Comparison of ENCODE assay signal across 10 cellular contexts in genomic region chr16:29740630-29741015, GRCh38. TPM values are rescaled to one million over a fixed set of nuclear protein-coding genes. Genes with fewer than 3 reads are reported as not detected.
DNase-seq lines count a peak whose midpoint lies in the region; ATAC-seq and TF ChIP-seq lines count a peak whose summit lies in the region.
"Not testable (repeated sequence)": the region's sequence is repeated elsewhere in the genome, so short reads cannot be mapped to it uniquely, and the experiment has no call there.
"Had no signal": no experiment of that assay in that cellular context is flagged by ENCODE, and none has a peak within 500 bp of the region (broad histone marks: within the 10 kb centered on the region; RNA-seq: fewer than 3 reads in every experiment).

No MANE protein-coding gene starts in this region.

- WGBS in transverse colon (ENCODE audit: low coverage in 1 of 2), 2 donors, result 35% methylated on average over 11 of the region's 11 CpGs; no CpG with 5 or more reads in 1 of the 2 donors

- H3K4me3 Mint-ChIP-seq in T-helper 1 cell treated with Interleukin-12 subunit alpha and Interleukin-12 subunit beta and Interleukin-4 antibody, amounts not matched to agents 30 μg/mL and 1 μg/mL, for 36 hours; activated CD4-positive, alpha-beta T cell treated with anti-CD3 and anti-CD28 coated beads for 36 hours; endothelial cell (ENCODE audit: unreplicated experiment): not testable (repeated sequence)
- H3K4me3 Mint-ChIP-seq in activated naive CD8-positive, alpha-beta T cell, result peak overlapping the region; percentile 30
- H3K4me3 Mint-ChIP-seq in naive thymus-derived CD8-positive, alpha-beta T cell, result peak overlapping the region in 9 of 10 donors; percentile 50 to 100 (median 82)

- peak overlapping the region; percentile 98 for H3K27ac ChIP-seq in C4-2B
- H3K27ac ChIP-seq in HL-60 (replicated peaks), result peak overlapping the region; percentile 64
- H3K27ac ChIP-seq in transverse colon, result peak overlapping the region; percentile 74 to 85 (median 82)

- peaks cover 59% of the 10 kb centered on the region for H3K4me1 Mint-ChIP-seq in T-helper 1 cell treated with Interleukin-12 subunit alpha and Interleukin-12 subunit beta and Interleukin-4 antibody, amounts not matched to agents 30 μg/mL and 1 μg/mL, for 36 hours (ENCODE audit: low read depth)
- H3K4me1 Mint-ChIP-seq in activated CD4-positive, alpha-beta T cell treated with anti-CD3 and anti-CD28 coated beads for 36 hours, result peaks cover 79% of the 10 kb centered on the region
- peaks cover 87% of the 10 kb centered on the region for H3K4me1 Mint-ChIP-seq in activated naive CD8-positive, alpha-beta T cell (ENCODE audit: low read depth)
- H3K4me1 Mint-ChIP-seq in endothelial cell (ENCODE audit: unreplicated experiment), result not testable (repeated sequence)
- peaks cover 65 to 91% (median 85%) of the 10 kb centered on the region in 4 donors for H3K4me1 Mint-ChIP-seq in naive thymus-derived CD8-positive, alpha-beta T cell

- H3K36me3 ChIP-seq in transverse colon, result not testable (repeated sequence)

- H3K27ac Mint-ChIP-seq in T-helper 1 cell treated with Interleukin-12 subunit alpha and Interleukin-12 subunit beta and Interleukin-4 antibody, amounts not matched to agents 30 μg/mL and 1 μg/mL, for 36 hours, result peak overlapping the region; percentile 53
- peak overlapping the region; percentile 33 for H3K27ac Mint-ChIP-seq in activated CD4-positive, alpha-beta T cell treated with anti-CD3 and anti-CD28 coated beads for 36 hours
- peak overlapping the region; percentile 87 for H3K27ac Mint-ChIP-seq in activated naive CD8-positive, alpha-beta T cell
- H3K27ac Mint-ChIP-seq in endothelial cell (ENCODE audit: unreplicated experiment), result peak overlapping the region; percentile 16
- H3K27ac Mint-ChIP-seq in naive thymus-derived CD8-positive, alpha-beta T cell, result peak overlapping the region; percentile 82 to 100 (median 94)

- intact Hi-C loops in activated CD4-positive, alpha-beta T cell treated with anti-CD3 and anti-CD28 coated beads for 36 hours (cut with DNase I, micrococcal nuclease), result loop anchor here in 1 of 2 experiments (10.0 kb wide), 1 partner anchor 716 kb away; no protein-coding TSS in a partner anchor
- intact Hi-C loops in transverse colon (cut with DNase I; ENCODE audit: low total_unique reads), result not testable (repeated sequence)

- in situ Hi-C loops in transverse colon (cut with MboI; ENCODE audit: low pct_ligation_motif_present in 1 of 4, low pct_unique_long_range_greater_than_20kb in 1 of 4, low sequenced_read_pairs in 3 of 4), result not testable (repeated sequence)

- ATAC-seq in activated CD4-positive, alpha-beta T cell treated with anti-CD3 and anti-CD28 coated beads for 36 hours; naive thymus-derived CD8-positive, alpha-beta T cell: not testable (repeated sequence)

- POLR2A ChIA-PET in activated CD4-positive, alpha-beta T cell treated with anti-CD3 and anti-CD28 coated beads for 36 hours (lab: Charles Lee), result not testable (repeated sequence)
- POLR2A ChIA-PET in naive thymus-derived CD8-positive, alpha-beta T cell (lab: Charles Lee), result interaction anchor here (1.0 to 10.1 kb wide), 5 partner anchors 14 to 67 kb away, joined by 3 to 223 read pairs (median 9); partner anchors contain the start of gene KIF22

- not testable (repeated sequence) for H3K27me3 ChIP-seq in HL-60 (ENCODE audit: insufficient read depth, poor library complexity, severe bottlenecking); transverse colon

- H3K4me1 ChIP-seq in transverse colon, result peaks cover 13 to 91% (median 56%) of the 10 kb centered on the region in 4 donors

- not testable (repeated sequence) for H3K9me3 ChIP-seq in transverse colon

- DNase-seq in HL-60 (ENCODE audit: low read depth in 1 of 2, low spot score in 1 of 2) (peak in 1 of 2 experiments; percentile 53), transverse colon (peak; percentile 51)
- not testable (repeated sequence) for DNase-seq in activated CD4-positive, alpha-beta T cell treated with anti-CD3 and anti-CD28 coated beads for 36 hours; endothelial cell (ENCODE audit: low spot score); naive thymus-derived CD8-positive, alpha-beta T cell

- peak; percentile 37 for TF ChIP-seq POLR2A in transverse colon (IDR thresholded peaks at IDR 0.05)

- H3K9me3 Mint-ChIP-seq in T-helper 1 cell treated with Interleukin-12 subunit alpha and Interleukin-12 subunit beta and Interleukin-4 antibody, amounts not matched to agents 30 μg/mL and 1 μg/mL, for 36 hours; activated CD4-positive, alpha-beta T cell treated with anti-CD3 and anti-CD28 coated beads for 36 hours (ENCODE audit: low read depth); activated naive CD8-positive, alpha-beta T cell (ENCODE audit: low read depth); endothelial cell (ENCODE audit: unreplicated experiment); naive thymus-derived CD8-positive, alpha-beta T cell: not testable (repeated sequence)

- CTCF ChIA-PET in activated CD4-positive, alpha-beta T cell treated with anti-CD3 and anti-CD28 coated beads for 36 hours (lab: Charles Lee), result not testable (repeated sequence)

- not testable (repeated sequence) for H3K27me3 Mint-ChIP-seq in T-helper 1 cell treated with Interleukin-12 subunit alpha and Interleukin-12 subunit beta and Interleukin-4 antibody, amounts not matched to agents 30 μg/mL and 1 μg/mL, for 36 hours (ENCODE audit: low read depth); activated CD4-positive, alpha-beta T cell treated with anti-CD3 and anti-CD28 coated beads for 36 hours; activated naive CD8-positive, alpha-beta T cell; endothelial cell (ENCODE audit: unreplicated experiment); naive thymus-derived CD8-positive, alpha-beta T cell

- TF ChIP-seq EP300 in transverse colon (IDR thresholded peaks at IDR 0.05; ENCODE audit: low read depth), result peak; percentile 23

- H3K36me3 Mint-ChIP-seq in T-helper 1 cell treated with Interleukin-12 subunit alpha and Interleukin-12 subunit beta and Interleukin-4 antibody, amounts not matched to agents 30 μg/mL and 1 μg/mL, for 36 hours (ENCODE audit: low read depth), result peaks cover 53% of the 10 kb centered on the region
- H3K36me3 Mint-ChIP-seq in activated CD4-positive, alpha-beta T cell treated with anti-CD3 and anti-CD28 coated beads for 36 hours (ENCODE audit: low read depth), result peaks cover 25% of the 10 kb centered on the region
- H3K36me3 Mint-ChIP-seq in activated naive CD8-positive, alpha-beta T cell; endothelial cell (ENCODE audit: low read depth, unreplicated experiment): not testable (repeated sequence)
- H3K36me3 Mint-ChIP-seq in naive thymus-derived CD8-positive, alpha-beta T cell, result peaks cover 4 to 41% (median 40%) of the 10 kb centered on the region in 3 donors

- H3K4me3 ChIP-seq in HL-60 (replicated peaks; ENCODE audit: insufficient read depth, low read length); transverse colon: not testable (repeated sequence)

- not testable (repeated sequence) for TF ChIP-seq CTCF in C4-2B (conservative IDR thresholded peaks at IDR 0.05); HL-60 (IDR thresholded peaks at IDR 0.05; ENCODE audit: insufficient read depth, low read length); endothelial cell (IDR thresholded peaks at IDR 0.05; ENCODE audit: unreplicated experiment); transverse colon (IDR thresholded peaks at IDR 0.05)

RNA-seq across cellular contexts. Expression of gene C16orf54, which starts 5.2 kb away (rescaled TPM):
- total RNA-seq in activated CD4-positive, alpha-beta T cell treated with anti-CD3 and anti-CD28 coated beads for 36 hours, result 10 to 100 TPM; 21.3 to 22.0 TPM
- total RNA-seq in endothelial cell (ENCODE audit: unreplicated experiment), result not detected
- 100 to 1,000 TPM; 108 to 110 TPM for total RNA-seq in naive thymus-derived CD8-positive, alpha-beta T cell
- 10 to 100 TPM; 20.7 to 32.7 (median 29.2) TPM for polyA plus RNA-seq in naive thymus-derived CD8-positive, alpha-beta T cell
- 1 to 10 TPM in 3 of 4 donors, not detected in 1; 3.0 to 8.2 (median 3.8) TPM for total RNA-seq in transverse colon
- total RNA-seq: IMR-90 had no signal
- polyA plus RNA-seq: A549, IMR-90 had no signal

RNA-seq across cellular contexts. Expression of gene ZG16, which starts 37.4 kb away (rescaled TPM):
- not detected for total RNA-seq in activated CD4-positive, alpha-beta T cell treated with anti-CD3 and anti-CD28 coated beads for 36 hours
- total RNA-seq in endothelial cell (ENCODE audit: unreplicated experiment) (not detected), transverse colon (1,000 to 10,000 TPM in 1 of 4 donors, 100 to 1,000 TPM in 1, 10 to 100 TPM in 2; 73.4 to 1,268 (median 104) TPM)
- not detected for total RNA-seq in naive thymus-derived CD8-positive, alpha-beta T cell
- not detected for polyA plus RNA-seq in naive thymus-derived CD8-positive, alpha-beta T cell
- total RNA-seq: IMR-90 had no signal
- polyA plus RNA-seq: A549, IMR-90 had no signal

RNA-seq across cellular contexts. Expression of gene KIF22, which starts 49.9 kb away (rescaled TPM):
- 100 to 1,000 TPM; 153 to 168 TPM for total RNA-seq in activated CD4-positive, alpha-beta T cell treated with anti-CD3 and anti-CD28 coated beads for 36 hours
- total RNA-seq in endothelial cell (ENCODE audit: unreplicated experiment) (40.7 TPM), transverse colon (100 to 1,000 TPM in 1 of 4 donors, 10 to 100 TPM in 3; 37.6 to 159 (median 59.5) TPM)
- total RNA-seq in naive thymus-derived CD8-positive, alpha-beta T cell, result 10 to 100 TPM; 79.6 to 84.6 TPM
- 10 to 100 TPM; 36.9 to 45.4 (median 39.6) TPM for polyA plus RNA-seq in naive thymus-derived CD8-positive, alpha-beta T cell

Comparison
In these comparisons a context has a peak if more than half of its experiments do, and no peak if none do; other contexts are left out.
1. H3K27ac Mint-ChIP-seq: peak in every context shown above with its lines; median percentile 94 in naive thymus-derived CD8-positive, alpha-beta T cell; 87 in activated naive CD8-positive, alpha-beta T cell; 53 in T-helper 1 cell treated with Interleukin-12 subunit alpha and Interleukin-12 subunit beta and Interleukin-4 antibody, amounts not matched to agents 30 μg/mL and 1 μg/mL, for 36 hours; 33 in activated CD4-positive, alpha-beta T cell treated with anti-CD3 and anti-CD28 coated beads for 36 hours; 16 in endothelial cell.
2. RNA of gene C16orf54, which starts 5.2 kb away (total RNA-seq): 108 to 110 TPM in naive thymus-derived CD8-positive, alpha-beta T cell; 21.3 to 22.0 TPM in activated CD4-positive, alpha-beta T cell treated with anti-CD3 and anti-CD28 coated beads for 36 hours, 3.0 to 8.2 TPM in transverse colon and not detected in endothelial cell (single experiment); every median in the first group is over 4 times any median in the second.
3. RNA of gene ZG16, which starts 37.4 kb away (total RNA-seq): 73.4 to 1,268 TPM in transverse colon; not detected in activated CD4-positive, alpha-beta T cell treated with anti-CD3 and anti-CD28 coated beads for 36 hours, not detected in endothelial cell (single experiment) and not detected in naive thymus-derived CD8-positive, alpha-beta T cell; every median in the first group is over 10 times any median in the second.
4. Peak in every context shown above with its lines, with median percentiles within 50 percentile points of each other: H3K27ac ChIP-seq.